In genomic region chr15:41169784-41170183, GRCh38 we compare ENCODE assay signal across 1 cellular context.
TF ChIP-seq lines count a peak whose summit lies in the region.

No MANE protein-coding gene starts in this region.

TF ChIP-seq in K562, 482 proteins besides CTCF, POLR2A, EP300 and RAD21:
- 0 out of 2 replicates have a peak, but pooled peaks have one; percentile 28 for TF ChIP-seq ZNF766 (CRISPR knock-in tag; conservative IDR thresholded peaks at IDR 0.05)
- TF ChIP-seq, protein P1, sequence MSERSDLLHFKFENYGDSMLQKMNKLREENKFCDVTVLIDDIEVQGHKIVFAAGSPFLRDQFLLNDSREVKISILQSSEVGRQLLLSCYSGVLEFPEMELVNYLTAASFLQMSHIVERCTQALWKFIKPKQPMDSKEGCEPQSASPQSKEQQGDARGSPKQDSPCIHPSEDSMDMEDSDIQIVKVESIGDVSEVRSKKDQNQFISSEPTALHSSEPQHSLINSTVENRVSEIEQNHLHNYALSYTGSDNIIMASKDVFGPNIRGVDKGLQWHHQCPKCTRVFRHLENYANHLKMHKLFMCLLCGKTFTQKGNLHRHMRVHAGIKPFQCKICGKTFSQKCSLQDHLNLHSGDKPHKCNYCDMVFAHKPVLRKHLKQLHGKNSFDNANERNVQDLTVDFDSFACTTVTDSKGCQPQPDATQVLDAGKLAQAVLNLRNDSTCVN (CRISPR knock-in tag; IDR thresholded peaks at IDR 0.05), result no peak
- TF ChIP-seq DEAF1 (CRISPR knock-in tag; IDR thresholded peaks at IDR 0.05), result no peak
- TF ChIP-seq GABPA (tag; conservative IDR thresholded peaks at IDR 0.05; ENCODE audit: low read depth), result no peak
- peak; percentile 28; the same call in 1 of the 2 replicates for TF ChIP-seq L3MBTL2 (IDR thresholded peaks at IDR 0.05)
- 0 out of 2 replicates have a peak, but pooled peaks have one; percentile 26 for TF ChIP-seq HMBOX1 (IDR thresholded peaks at IDR 0.05)
- peak; percentile 98 for TF ChIP-seq SPI1 (IDR thresholded peaks at IDR 0.05; ENCODE audit: borderline replicate concordance, low read depth, low read length)
